In genomic region chr2:217510790-217511291, GRCh38 we compare ENCODE assay signal across 8 cellular contexts.
DNase-seq lines count a peak whose midpoint lies in the region; ATAC-seq, FAIRE-seq and TF ChIP-seq lines count a peak whose summit lies in the region.

No MANE protein-coding gene starts in this region.

- CTCF ChIA-PET in HEK293T (lab: Yijun Ruan, JAX) = interaction anchor here (0.5 to 2.9 kb wide), 14 partner anchors 24 to 829 kb away, joined by 3 to 12 read pairs (median 4); no protein-coding TSS in a partner anchor

- POLR2A ChIA-PET in HEK293T (lab: Yijun Ruan, JAX) = no interaction called here

- DNase-seq in D721Med (ENCODE audit: insufficient read length, low spot score) (no peak), HEK293T (ENCODE audit: extremely low spot score) (peak; percentile 77), NCI-H2107 (lab: John Stamatoyannopoulos, UW) (peak; percentile 57), dorsolateral prefrontal cortex (peak in 8 of 10 donors; percentile 26 to 78 (median 50)), right lobe of liver (peak in 2 of 3 donors; percentile 23 to 54), GF-D8 (lab: John Stamatoyannopoulos, UW) (no peak)
- peak; percentile 4 to 15 for DNase-seq in stimulated activated CD8-positive, alpha-beta memory T cell treated with anti-CD3 and anti-CD28 coated beads, Interleukin-7, amount 100 ng/mL, for 48 hours (ENCODE audit: extremely low read depth in 1 of 2, low read depth in 1 of 2)

- no peaks in the 10 kb centered on the region for H3K9me3 ChIP-seq in right lobe of liver

- TF ChIP-seq CTCF in D721Med (IDR thresholded peaks at IDR 0.05; ENCODE audit: insufficient read depth, missing control alignments) (peak; percentile 92), dorsolateral prefrontal cortex (IDR thresholded peaks at IDR 0.05 in 54 of 56, conservative IDR thresholded peaks at IDR 0.05 in 2 of 56; ENCODE audit: low read depth in 1 of 56, partially characterized antibody in 56 of 56) (peak; percentile 44 to 90 (median 78)), right lobe of liver (IDR thresholded peaks at IDR 0.05) (peak; percentile 52 to 69 (median 62))

- ATAC-seq in right lobe of liver = peak; percentile 86 to 99 (median 90)

- no peaks in the 10 kb centered on the region for H3K4me1 ChIP-seq in right lobe of liver

- H3K27me3 ChIP-seq in dorsolateral prefrontal cortex = no peaks in the 10 kb centered on the region
- H3K27me3 ChIP-seq in right lobe of liver = no peaks in the 10 kb centered on the region

- WGBS in right lobe of liver (ENCODE audit: insufficient coverage, low coverage, low lambda C conversion rate, missing lambda C conversion rate) = 20% methylated on average over 9 of the region's 9 CpGs

- FAIRE-seq in D721Med (lab: Jason Lieb, UNC) = peak; percentile 38
- FAIRE-seq in TTC549 (lab: Jason Lieb, UNC) = peak; percentile 91

- H3K36me3 ChIP-seq in right lobe of liver = no peaks in the 10 kb centered on the region

- peak overlapping the region in 11 of 59 donors; percentile 0 to 46 (median 24) for H3K4me3 ChIP-seq in dorsolateral prefrontal cortex
- no peak overlapping the region for H3K4me3 ChIP-seq in right lobe of liver

- intact Hi-C loops in dorsolateral prefrontal cortex (cut with DNase I) = loop anchor here (2.0 to 5.0 kb wide), 6 partner anchors 201 to 829 kb away; partner anchors contain the start of gene IGFBP5 (in 1 of the 2)
- intact Hi-C loops in right lobe of liver (cut with DNase I) = loop anchor here in 1 of 2 donors (10.0 kb wide), 1 partner anchor 826 kb away; no protein-coding TSS in a partner anchor

- TF ChIP-seq POLR2A in right lobe of liver (IDR thresholded peaks at IDR 0.05) = no peak

- H3K27ac ChIP-seq in dorsolateral prefrontal cortex = peak overlapping the region in 1 of 59 donors; percentile 11
- no peak overlapping the region for H3K27ac ChIP-seq in right lobe of liver

TF ChIP-seq in HEK293T, 16 proteins besides CTCF, POLR2A, EP300 and RAD21:
- TF ChIP-seq PKNOX1 (IDR thresholded peaks at IDR 0.05) (peak; percentile 34; the same call in 1 of the 2 replicates), CTBP1 (IDR thresholded peaks at IDR 0.05; ENCODE audit: borderline replicate concordance) (no peak), ZNF384 (IDR thresholded peaks at IDR 0.05) (peak; percentile 68)

Comparison
In these comparisons a context has a peak if more than half of its experiments do, and no peak if none do; other contexts are left out.
1. DNase-seq: peak in HEK293T (single experiment), NCI-H2107 (single experiment), dorsolateral prefrontal cortex (8 of 10), right lobe of liver (2 of 3) and stimulated activated CD8-positive, alpha-beta memory T cell treated with anti-CD3 and anti-CD28 coated beads, Interleukin-7, amount 100 ng/mL, for 48 hours (2 of 2); none in D721Med (single experiment) and GF-D8 (single experiment).
2. Peak in every context shown above with its lines, with median percentiles within 50 percentile points of each other: CTCF ChIP-seq.